In genomic region chr4:189083769-189084168, GRCh38 we compare ENCODE assay signal across 20 cellular contexts.
DNase-seq lines count a peak whose midpoint lies in the region; TF ChIP-seq lines count a peak whose summit lies in the region.
"Had no signal": no experiment of that assay in that cellular context is flagged by ENCODE, and none has a peak within 500 bp of the region (broad histone marks: within the 10 kb centered on the region; RNA-seq: fewer than 3 reads in every experiment).

No MANE protein-coding gene starts in this region.

- no peak overlapping the region for H3K14ac ChIP-seq in trophoblast cell (ENCODE audit: low read length)

- H3K79me2 ChIP-seq in trophoblast cell (ENCODE audit: control insufficient read depth, insufficient read depth, low read length, poor library complexity), result no peaks in the 10 kb centered on the region

- H3K4me2 ChIP-seq in trophoblast cell (ENCODE audit: low read length), result no peak overlapping the region

- no peak overlapping the region for H3K4ac ChIP-seq in trophoblast cell (ENCODE audit: low read depth, low read length)

- no peak overlapping the region for H2BK120ac ChIP-seq in trophoblast cell (ENCODE audit: insufficient read depth, low read length, poor library complexity)

- H3K27ac ChIP-seq in trophoblast cell (ENCODE audit: low read depth, low read length) (no peak overlapping the region), adrenal gland (no peak overlapping the region), caudate nucleus (ENCODE audit: low read depth, low read length) (no peak overlapping the region)

- H3K23ac ChIP-seq in trophoblast cell (ENCODE audit: low read length), result no peak overlapping the region

- DNase-seq in GF-D8 (lab: John Stamatoyannopoulos, UW), result peak; percentile 21
- peak; percentile 18 to 24 for DNase-seq in Kasumi-1 (lab: John Stamatoyannopoulos, UW)
- peak; percentile 27 for DNase-seq in SKM-1 treated with dmso at 0.1 percent for 144 hours (lab: John Stamatoyannopoulos, UW; ENCODE audit: unreplicated experiment)
- no peak for DNase-seq in trophoblast cell
- DNase-seq in adrenal gland, result no peak
- DNase-seq in AG08395 (ENCODE audit: low spot score), result no peak
- DNase-seq in caudate nucleus (lab: John Stamatoyannopoulos, UW), result no peak
- DNase-seq: 8988T; BE2C; C1 segment of cervical spinal cord; CD4-positive, CD25-positive, alpha-beta regulatory T cell; CD8-positive, alpha-beta memory T cell; COR-L47; DMS 273 treated with DMSO at 0.1 percent for 48 hours; DMS53; DND-41; EL; GOT3; H7; HFFc6 had no signal

- no peak overlapping the region for H2BK5ac ChIP-seq in trophoblast cell (ENCODE audit: low read depth, low read length, poor library complexity)

- H4K91ac ChIP-seq in trophoblast cell (ENCODE audit: low read depth, low read length), result no peak overlapping the region

- H3K4me3 ChIP-seq in trophoblast cell (ENCODE audit: low read depth, low read length) (no peak overlapping the region), adrenal gland (no peak overlapping the region)

- no peak for TF ChIP-seq CTCF in adrenal gland (IDR thresholded peaks at IDR 0.05)

- peak overlapping the region; percentile 21 for H3K9ac ChIP-seq in trophoblast cell (ENCODE audit: low read length)

- intact Hi-C loops in adrenal gland (cut with DNase I), result no loop called here

- no peak overlapping the region for H2AK5ac ChIP-seq in trophoblast cell (ENCODE audit: low read length)

- WGBS in trophoblast cell (ENCODE audit: extremely low coverage, insufficient coverage, insufficient read length), result no CpG with 5 or more reads among the region's 5 CpGs
- 71 to 84% (median 78%) methylated on average over 5 of the region's 5 CpGs for WGBS in adrenal gland, 4 donors

- no peaks in the 10 kb centered on the region for H3K79me1 ChIP-seq in trophoblast cell (ENCODE audit: low read length)

- H4K8ac ChIP-seq in trophoblast cell (ENCODE audit: low read depth, low read length), result no peak overlapping the region

- H2BK12ac ChIP-seq in trophoblast cell (ENCODE audit: low read length), result no peak overlapping the region

- H4K12ac ChIP-seq in trophoblast cell (ENCODE audit: low read depth, low read length), result no peak overlapping the region

- H3K4me1 ChIP-seq in trophoblast cell (ENCODE audit: control insufficient read depth in 1 of 2, insufficient read depth in 2 of 2, low read length in 2 of 2), result no peaks in the 10 kb centered on the region
- no peaks in the 10 kb centered on the region for H3K4me1 ChIP-seq in adrenal gland (replicated peaks in 1 of 2)

- H2AFZ ChIP-seq in trophoblast cell (ENCODE audit: insufficient read depth, low read length, poor library complexity), result no peak overlapping the region

- H3K36me3 ChIP-seq in trophoblast cell (ENCODE audit: control insufficient read depth in 1 of 2, insufficient read depth in 2 of 2, low read length in 2 of 2) (no peaks in the 10 kb centered on the region), adrenal gland (replicated peaks in 1 of 2) (no peaks in the 10 kb centered on the region)
- H3K36me3 ChIP-seq: BE2C had no signal

- H3K9me3 ChIP-seq in trophoblast cell (ENCODE audit: insufficient read depth, low read depth, low read length) (no peaks in the 10 kb centered on the region), adrenal gland (replicated peaks in 1 of 3) (no peaks in the 10 kb centered on the region)
- H3K9me3 ChIP-seq: BE2C had no signal

- no peak overlapping the region for H3K18ac ChIP-seq in trophoblast cell (ENCODE audit: low read length)

- H3K27me3 ChIP-seq in trophoblast cell (ENCODE audit: insufficient read depth, low read length) (no peaks in the 10 kb centered on the region), adrenal gland (no peaks in the 10 kb centered on the region)
- H3K27me3 ChIP-seq: BE2C had no signal

- TF ChIP-seq POLR2A in adrenal gland (IDR thresholded peaks at IDR 0.05), result no peak

Comparison
In these comparisons a context has a peak if more than half of its experiments do, and no peak if none do; other contexts are left out.
1. DNase-seq: peak in GF-D8 (single experiment), Kasumi-1 (2 of 2) and SKM-1 treated with dmso at 0.1 percent for 144 hours (single experiment); none in trophoblast cell (0 of 2), adrenal gland (0 of 7), AG08395 (single experiment) and caudate nucleus (0 of 61).